8 cellular contexts compared by ENCODE assay signal in the genomic region with DNA sequence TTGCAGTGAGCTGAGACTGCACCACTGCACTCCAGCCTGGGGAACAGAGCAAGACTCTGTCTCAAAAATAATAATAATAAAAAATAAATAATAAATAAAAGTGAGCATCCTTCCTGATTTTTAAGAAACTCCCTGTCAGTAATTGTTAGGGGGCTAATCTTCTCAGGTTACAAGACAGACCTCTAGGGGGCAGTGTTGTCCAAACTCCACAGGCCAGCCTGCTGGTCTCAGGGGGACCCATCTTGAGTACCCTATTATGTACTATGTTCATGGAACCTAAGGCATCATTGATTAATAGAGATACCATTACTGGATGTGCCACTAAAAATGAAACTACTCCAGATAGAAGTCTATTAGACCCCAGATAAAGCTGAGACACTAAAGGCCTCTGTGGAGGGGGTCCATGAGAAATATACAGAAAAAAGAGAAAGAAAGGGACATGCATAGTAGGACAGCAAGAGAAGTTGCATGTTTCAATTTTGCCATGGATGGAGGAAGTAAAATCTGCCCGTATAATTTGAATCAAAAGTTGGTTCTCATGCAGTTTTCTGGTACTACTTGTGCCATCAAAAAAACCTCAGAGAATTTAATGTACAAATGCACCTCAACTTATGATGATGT.
DNase-seq lines count a peak whose midpoint lies in the region; ATAC-seq and TF ChIP-seq lines count a peak whose summit lies in the region.

No MANE protein-coding gene starts in this region.

- H3K4me3 ChIP-seq in astrocyte of the cerebellum (ENCODE audit: low read depth, low read length), result no peak overlapping the region

- in situ Hi-C loops in SK-MEL-5 (cut with HindIII; ENCODE audit: low pct_unique_long_range_greater_than_20kb, low sequenced_read_pairs) (no loop called here), astrocyte of the cerebellum (cut with HindIII; ENCODE audit: low sequenced_read_pairs) (no loop called here)

- ATAC-seq in GM19467 (IDR thresholded peaks at IDR 0.05; ENCODE audit: unreplicated experiment) (no peak), GM21786 (IDR thresholded peaks at IDR 0.05; ENCODE audit: unreplicated experiment) (no peak), GM18517 (IDR thresholded peaks at IDR 0.05; ENCODE audit: unreplicated experiment) (no peak)

- peak; percentile 35 for TF ChIP-seq CTCF in astrocyte of the cerebellum (IDR thresholded peaks at IDR 0.05; ENCODE audit: low read depth, low read length, missing control alignments)

- DNase-seq in Daoy (ENCODE audit: low read depth) (peak; percentile 39), SK-MEL-5 (ENCODE audit: low read depth, low spot score) (peak; percentile 64), astrocyte of the cerebellum (ENCODE audit: low read depth) (no peak), mucosa of gallbladder (ENCODE audit: low spot score) (peak; percentile 43), NCI-H524 treated with DMSO at 0.1 percent for 48 hours (lab: John Stamatoyannopoulos, UW) (no peak)

Comparison
In these comparisons a context has a peak if more than half of its experiments do, and no peak if none do; other contexts are left out.
1. DNase-seq: peak in Daoy (single experiment), SK-MEL-5 (single experiment) and mucosa of gallbladder (single experiment); none in astrocyte of the cerebellum (single experiment) and NCI-H524 treated with DMSO at 0.1 percent for 48 hours (single experiment).